Comparison of ENCODE assay signal across 1 cellular context in the genomic region with DNA sequence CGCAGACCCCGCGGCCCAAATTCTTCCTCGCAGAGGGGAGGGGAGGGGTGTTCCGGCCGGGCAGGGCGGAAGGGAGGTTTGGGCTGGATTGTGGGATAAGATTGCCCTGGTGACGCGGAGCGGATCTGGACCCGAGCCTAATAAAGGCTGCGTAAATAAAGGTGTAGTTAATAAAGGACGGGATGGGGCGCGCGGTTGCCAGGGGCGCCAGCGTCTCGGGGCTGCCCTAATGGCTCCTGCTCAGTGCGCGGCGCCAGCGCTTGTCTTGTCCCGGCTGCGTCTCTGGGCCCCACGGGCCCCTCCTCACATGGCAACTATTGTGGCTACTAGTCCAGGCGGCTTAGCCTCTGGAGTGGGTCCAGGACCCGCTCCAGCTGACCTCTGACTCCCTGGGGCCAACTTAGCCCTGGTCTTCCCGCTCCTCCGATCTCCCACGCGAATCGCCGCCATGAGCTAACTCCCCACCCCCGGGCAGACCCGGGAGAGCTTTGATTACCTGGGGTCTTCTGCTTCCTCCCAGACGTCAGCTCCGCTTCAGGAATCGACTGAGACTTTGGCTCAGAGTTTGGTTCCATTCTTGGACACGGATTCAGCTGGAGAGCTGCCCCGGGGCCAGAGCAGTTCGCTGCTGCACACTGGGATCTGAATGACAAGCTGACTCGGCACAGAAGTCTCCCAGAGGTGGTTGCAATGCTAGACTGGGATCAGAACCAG.
TF ChIP-seq lines count a peak whose summit lies in the region.

No MANE protein-coding gene starts in this region.

TF ChIP-seq in GM12878, 131 proteins besides CTCF, POLR2A, EP300 and RAD21:
- no peak for TF ChIP-seq RUNX3 (IDR thresholded peaks at IDR 0.05; ENCODE audit: low read length)
- no peak for TF ChIP-seq RAD51 (IDR thresholded peaks at IDR 0.05)
- TF ChIP-seq, protein P1, sequence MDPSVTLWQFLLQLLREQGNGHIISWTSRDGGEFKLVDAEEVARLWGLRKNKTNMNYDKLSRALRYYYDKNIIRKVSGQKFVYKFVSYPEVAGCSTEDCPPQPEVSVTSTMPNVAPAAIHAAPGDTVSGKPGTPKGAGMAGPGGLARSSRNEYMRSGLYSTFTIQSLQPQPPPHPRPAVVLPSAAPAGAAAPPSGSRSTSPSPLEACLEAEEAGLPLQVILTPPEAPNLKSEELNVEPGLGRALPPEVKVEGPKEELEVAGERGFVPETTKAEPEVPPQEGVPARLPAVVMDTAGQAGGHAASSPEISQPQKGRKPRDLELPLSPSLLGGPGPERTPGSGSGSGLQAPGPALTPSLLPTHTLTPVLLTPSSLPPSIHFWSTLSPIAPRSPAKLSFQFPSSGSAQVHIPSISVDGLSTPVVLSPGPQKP (IDR thresholded peaks at IDR 0.05; ENCODE audit: low read depth, low read length): no peak
- no peak for TF ChIP-seq ATF7 (IDR thresholded peaks at IDR 0.05; ENCODE audit: low read depth)
- no peak for TF ChIP-seq LARP7 (IDR thresholded peaks at IDR 0.05)
- TF ChIP-seq, protein P2, sequence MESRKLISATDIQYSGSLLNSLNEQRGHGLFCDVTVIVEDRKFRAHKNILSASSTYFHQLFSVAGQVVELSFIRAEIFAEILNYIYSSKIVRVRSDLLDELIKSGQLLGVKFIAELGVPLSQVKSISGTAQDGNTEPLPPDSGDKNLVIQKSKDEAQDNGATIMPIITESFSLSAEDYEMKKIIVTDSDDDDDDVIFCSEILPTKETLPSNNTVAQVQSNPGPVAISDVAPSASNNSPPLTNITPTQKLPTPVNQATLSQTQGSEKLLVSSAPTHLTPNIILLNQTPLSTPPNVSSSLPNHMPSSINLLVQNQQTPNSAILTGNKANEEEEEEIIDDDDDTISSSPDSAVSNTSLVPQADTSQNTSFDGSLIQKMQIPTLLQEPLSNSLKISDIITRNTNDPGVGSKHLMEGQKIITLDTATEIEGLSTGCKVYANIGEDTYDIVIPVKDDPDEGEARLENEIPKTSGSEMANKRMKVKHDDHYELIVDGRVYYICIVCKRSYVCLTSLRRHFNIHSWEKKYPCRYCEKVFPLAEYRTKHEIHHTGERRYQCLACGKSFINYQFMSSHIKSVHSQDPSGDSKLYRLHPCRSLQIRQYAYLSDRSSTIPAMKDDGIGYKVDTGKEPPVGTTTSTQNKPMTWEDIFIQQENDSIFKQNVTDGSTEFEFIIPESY (IDR thresholded peaks at IDR 0.05): no peak
- TF ChIP-seq ASH2L (IDR thresholded peaks at IDR 0.05; ENCODE audit: borderline replicate concordance, low read depth): no peak
- TF ChIP-seq E2F4 (IDR thresholded peaks at IDR 0.05; ENCODE audit: low read depth, low read length): no peak
